2 cellular contexts compared by ENCODE assay signal in the genomic region with DNA sequence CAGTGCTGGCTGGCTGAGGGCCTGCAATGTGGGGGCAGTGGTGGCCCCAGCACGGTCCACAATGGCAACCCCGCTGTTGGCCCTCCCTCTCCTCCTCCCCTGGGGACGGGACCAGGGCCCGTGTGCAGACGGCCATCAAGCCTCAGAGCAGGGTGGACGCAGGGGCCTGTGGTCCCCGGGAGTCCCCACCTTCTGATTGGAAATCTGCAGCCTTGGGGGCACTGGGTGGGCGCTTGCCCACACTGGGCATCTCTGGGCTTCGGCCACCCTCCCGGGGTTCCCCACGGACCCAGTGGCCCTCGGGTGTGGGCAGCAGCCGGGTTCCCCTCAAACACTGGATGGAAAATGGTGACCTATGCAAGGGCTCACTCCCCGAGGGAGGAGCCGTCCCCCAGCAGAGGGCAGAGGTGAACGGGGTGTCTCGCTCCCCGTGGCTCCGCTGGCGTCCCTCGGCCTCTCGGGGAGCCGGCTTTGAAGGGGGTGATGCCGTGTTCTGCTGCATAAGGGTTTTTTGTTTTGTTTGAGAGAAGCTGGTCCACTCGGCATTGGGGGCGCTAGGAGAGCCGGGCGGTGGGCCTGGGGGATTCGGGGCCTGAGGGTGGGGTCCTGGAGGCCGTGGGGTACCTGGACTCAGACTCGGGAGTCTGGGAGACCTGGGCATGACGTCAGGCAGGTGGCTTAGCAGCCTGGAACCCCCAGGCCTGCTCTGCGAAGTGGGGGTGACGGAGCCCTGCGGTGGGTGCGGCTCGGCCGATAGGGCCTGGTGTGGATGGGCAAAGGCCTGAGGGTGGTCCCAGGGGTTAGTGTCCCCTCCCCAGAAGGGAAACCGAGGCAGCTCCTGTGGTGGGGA.
TF ChIP-seq lines count a peak whose summit lies in the region.

No MANE protein-coding gene starts in this region.

TF ChIP-seq in HEK293, 187 proteins besides CTCF, POLR2A, EP300 and RAD21:
- TF ChIP-seq ZNF660 (tag by site-specific recombination; IDR thresholded peaks at IDR 0.05) (no peak), MZF1 (tag by site-specific recombination; IDR thresholded peaks at IDR 0.05; ENCODE audit: borderline replicate concordance) (no peak), GLIS2 (tag by site-specific recombination; IDR thresholded peaks at IDR 0.05) (peak; percentile 32; the same call in 1 of the 2 replicates)
TF ChIP-seq in HEK293: peak in this region for 1.

TF ChIP-seq in GM12878, 131 proteins besides CTCF, POLR2A, EP300 and RAD21:
- TF ChIP-seq MYC (IDR thresholded peaks at IDR 0.05; ENCODE audit: insufficient read depth, insufficient read length, insufficient replicate concordance, low read length, severe bottlenecking) = no peak
- TF ChIP-seq, protein P1, sequence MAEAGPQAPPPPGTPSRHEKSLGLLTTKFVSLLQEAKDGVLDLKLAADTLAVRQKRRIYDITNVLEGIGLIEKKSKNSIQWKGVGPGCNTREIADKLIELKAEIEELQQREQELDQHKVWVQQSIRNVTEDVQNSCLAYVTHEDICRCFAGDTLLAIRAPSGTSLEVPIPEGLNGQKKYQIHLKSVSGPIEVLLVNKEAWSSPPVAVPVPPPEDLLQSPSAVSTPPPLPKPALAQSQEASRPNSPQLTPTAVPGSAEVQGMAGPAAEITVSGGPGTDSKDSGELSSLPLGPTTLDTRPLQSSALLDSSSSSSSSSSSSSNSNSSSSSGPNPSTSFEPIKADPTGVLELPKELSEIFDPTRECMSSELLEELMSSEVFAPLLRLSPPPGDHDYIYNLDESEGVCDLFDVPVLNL (IDR thresholded peaks at IDR 0.05; ENCODE audit: low read depth, low read length) = no peak
- TF ChIP-seq RAD51 (IDR thresholded peaks at IDR 0.05) = no peak
- TF ChIP-seq CBX5 (IDR thresholded peaks at IDR 0.05; ENCODE audit: low read depth) = no peak
- no peak for TF ChIP-seq GATAD2B (conservative IDR thresholded peaks at IDR 0.05; ENCODE audit: low read depth)
- TF ChIP-seq, protein P2, sequence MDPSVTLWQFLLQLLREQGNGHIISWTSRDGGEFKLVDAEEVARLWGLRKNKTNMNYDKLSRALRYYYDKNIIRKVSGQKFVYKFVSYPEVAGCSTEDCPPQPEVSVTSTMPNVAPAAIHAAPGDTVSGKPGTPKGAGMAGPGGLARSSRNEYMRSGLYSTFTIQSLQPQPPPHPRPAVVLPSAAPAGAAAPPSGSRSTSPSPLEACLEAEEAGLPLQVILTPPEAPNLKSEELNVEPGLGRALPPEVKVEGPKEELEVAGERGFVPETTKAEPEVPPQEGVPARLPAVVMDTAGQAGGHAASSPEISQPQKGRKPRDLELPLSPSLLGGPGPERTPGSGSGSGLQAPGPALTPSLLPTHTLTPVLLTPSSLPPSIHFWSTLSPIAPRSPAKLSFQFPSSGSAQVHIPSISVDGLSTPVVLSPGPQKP (IDR thresholded peaks at IDR 0.05; ENCODE audit: low read depth, low read length) = no peak
- no peak for TF ChIP-seq KLF5 (IDR thresholded peaks at IDR 0.05; ENCODE audit: partially characterized antibody)
- no peak for TF ChIP-seq DPF2 (IDR thresholded peaks at IDR 0.05)
- TF ChIP-seq HDAC6 (IDR thresholded peaks at IDR 0.05; ENCODE audit: unreplicated experiment) = no peak
- TF ChIP-seq SP1 (IDR thresholded peaks at IDR 0.05; ENCODE audit: low read depth, low read length) = no peak
- TF ChIP-seq ZNF217 (IDR thresholded peaks at IDR 0.05) = no peak
